8 cellular contexts compared by ENCODE assay signal in the genomic region with DNA sequence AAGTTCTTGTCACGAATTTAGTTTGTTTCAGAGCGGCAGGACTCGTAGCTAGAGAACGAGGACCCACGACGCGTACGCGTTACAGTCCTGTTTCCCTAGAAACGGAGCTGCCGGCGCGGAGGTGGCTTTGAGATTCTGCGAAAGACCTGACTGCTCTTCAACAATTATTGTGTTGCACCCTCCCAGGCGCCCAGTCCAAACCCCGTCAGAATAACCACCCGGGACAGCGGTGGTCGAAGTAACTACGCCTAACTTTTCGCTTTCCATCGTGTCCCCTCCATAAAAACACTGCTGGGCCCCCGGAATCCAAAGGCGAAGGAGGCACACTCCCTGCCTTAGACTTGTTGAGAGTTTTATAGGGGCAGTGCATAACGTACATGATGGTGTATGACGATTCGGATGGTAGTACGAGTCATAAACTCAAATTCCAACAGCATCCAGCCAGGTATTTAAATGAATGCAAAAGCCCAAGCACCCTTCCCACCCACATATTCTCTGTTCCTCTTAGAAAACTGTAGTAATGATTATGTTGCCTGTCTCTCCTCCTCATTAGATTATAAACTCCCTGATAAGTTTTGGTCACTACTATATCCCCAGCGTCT. TPM values are rescaled to one million over a fixed set of nuclear protein-coding genes. Genes with fewer than 3 reads are reported as not detected.
A peak's percentile ranks its signal among the peaks of the same experiment; 100 is the strongest.
DNase-seq lines count a peak whose midpoint lies in the region; ATAC-seq and TF ChIP-seq lines count a peak whose summit lies in the region.

No MANE protein-coding gene starts in this region.

- no peaks in the 10 kb centered on the region for H3K36me3 ChIP-seq in neuronal stem cell (replicated peaks in 1 of 2; ENCODE audit: control insufficient read depth in 2 of 2, insufficient read depth in 2 of 2, low read length in 2 of 2)

- peak; percentile 53 for TF ChIP-seq CTCF in RWPE1 (conservative IDR thresholded peaks at IDR 0.05; ENCODE audit: low read depth)

- peak overlapping the region; percentile 74 for H3K18ac ChIP-seq in neuronal stem cell (ENCODE audit: low read length)

- H2AK5ac ChIP-seq in neuronal stem cell (ENCODE audit: low read depth, low read length): no peak overlapping the region

- no peak overlapping the region for H2BK15ac ChIP-seq in neuronal stem cell (ENCODE audit: low read length)

- peak overlapping the region; percentile 65 for H3K4me2 ChIP-seq in neuronal stem cell (ENCODE audit: insufficient read depth, low read length, poor library complexity, severe bottlenecking)

- CTCF ChIA-PET in RWPE1 (lab: Yijun Ruan, JAX): interaction anchor here (0.6 to 1.0 kb wide), 7 partner anchors 9 to 567 kb away, joined by 3 to 5 read pairs (median 3); no protein-coding TSS in a partner anchor

- H2BK5ac ChIP-seq in neuronal stem cell (ENCODE audit: low read length): no peak overlapping the region

- H2BK120ac ChIP-seq in neuronal stem cell (ENCODE audit: low read depth, low read length): no peak overlapping the region

- peak overlapping the region; percentile 93 for H3K27ac ChIP-seq in RWPE1
- H3K27ac ChIP-seq in neuronal stem cell (replicated peaks; ENCODE audit: low read length): no peak overlapping the region

- no peaks in the 10 kb centered on the region for H3K27me3 ChIP-seq in neuronal stem cell (ENCODE audit: control insufficient read depth in 3 of 3, insufficient read depth in 3 of 3, low read depth in 1 of 3, low read length in 3 of 3)

- no peak overlapping the region for H3K23ac ChIP-seq in neuronal stem cell (ENCODE audit: low read depth, low read length, poor library complexity)

- no peak overlapping the region for H4K8ac ChIP-seq in neuronal stem cell (ENCODE audit: low read depth, low read length)

- no peaks in the 10 kb centered on the region for H3K9me3 ChIP-seq in neuronal stem cell (replicated peaks in 1 of 2; ENCODE audit: control insufficient read depth in 2 of 2, insufficient read depth in 1 of 2, low read depth in 1 of 2, low read length in 2 of 2)

- peak overlapping the region; percentile 66 to 72 for H3K4me3 ChIP-seq in neuronal stem cell (ENCODE audit: low read length in 2 of 2)

- H3K4ac ChIP-seq in neuronal stem cell (ENCODE audit: low read length): no peak overlapping the region

- H4K91ac ChIP-seq in neuronal stem cell (ENCODE audit: low read depth, low read length, poor library complexity): no peak overlapping the region

- peak; percentile 26 to 28 for ATAC-seq in activated CD4-positive, CD25-positive, alpha-beta regulatory T cell treated with anti-CD3 and anti-CD28 coated beads, Interleukin-2, amount 50 U/mL, for 24 hours
- ATAC-seq in HG02884 (IDR thresholded peaks at IDR 0.05; ENCODE audit: unreplicated experiment): peak; percentile 34
- peak; percentile 11 for ATAC-seq in esophagus mucosa

- H3K4me1 ChIP-seq in neuronal stem cell (ENCODE audit: control insufficient read depth in 2 of 2, insufficient read depth in 1 of 2, low read depth in 1 of 2, low read length in 2 of 2): peaks cover 0 to 4% of the 10 kb centered on the region in 2 donors

- H3K9ac ChIP-seq in neuronal stem cell (ENCODE audit: low read depth, low read length, poor library complexity): peak overlapping the region; percentile 80

- POLR2A ChIA-PET in RWPE1 (lab: Yijun Ruan, JAX; ENCODE audit: low non-redundant PET): interaction anchor here (0.7 kb wide), 1 partner anchor 11 kb away, joined by 3 read pairs; no protein-coding TSS in a partner anchor

- H3K14ac ChIP-seq in neuronal stem cell (ENCODE audit: low read length): no peak overlapping the region

- DNase-seq in activated CD4-positive, CD25-positive, alpha-beta regulatory T cell treated with anti-CD3 and anti-CD28 coated beads, Interleukin-2, amount 50 U/mL, for 72 hours: no peak
- DNase-seq in RWPE1 (ENCODE audit: low spot score) (peak; percentile 45), neuronal stem cell (ENCODE audit: low spot score) (no peak), medulla oblongata (ENCODE audit: extremely low spot score) (no peak), NCI-H187 treated with DMSO at 0.1 percent for 48 hours (lab: John Stamatoyannopoulos, UW) (no peak)

- H3K79me1 ChIP-seq in neuronal stem cell (ENCODE audit: low read depth, low read length): no peaks in the 10 kb centered on the region

- peak overlapping the region; percentile 93 for H2AFZ ChIP-seq in neuronal stem cell (ENCODE audit: low read length)

- no CpG with 5 or more reads among the region's 29 CpGs for WGBS in neuronal stem cell (ENCODE audit: extremely low coverage in 2 of 2, insufficient read length in 2 of 2, insufficient replicate concordance in 1 of 2), 2 donors

- no peak overlapping the region for H2BK12ac ChIP-seq in neuronal stem cell (ENCODE audit: low read length)

RNA-seq across cellular contexts. Expression of gene STAM2, which starts 0.7 kb away (rescaled TPM):
- total RNA-seq in esophagus mucosa: 20.5 TPM
- 6.8 TPM for polyA plus RNA-seq in neuronal stem cell (2013, experiment 1 of 2)
- polyA plus RNA-seq in neuronal stem cell (2013, experiment 2 of 2): 7.8 TPM
